ENCODE assay signal across 19 cellular contexts in the genomic region with DNA sequence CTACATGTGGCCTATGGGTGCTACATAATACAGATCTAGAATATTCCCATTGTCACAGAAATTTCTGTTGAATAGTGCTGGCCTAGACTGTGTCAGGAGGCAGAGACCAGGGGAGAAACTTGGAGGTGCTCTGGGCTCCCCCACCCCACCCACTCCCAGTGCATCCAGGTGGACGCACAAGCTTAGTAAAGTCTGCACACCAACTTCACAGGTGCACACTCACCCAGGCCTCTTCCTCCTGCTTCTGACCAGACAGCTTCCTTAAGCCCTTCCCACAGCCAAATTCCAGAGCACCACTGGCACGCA. TPM values are rescaled to one million over a fixed set of nuclear protein-coding genes. Genes with fewer than 3 reads are reported as not detected.
DNase-seq lines count a peak whose midpoint lies in the region; ATAC-seq, FAIRE-seq and TF ChIP-seq lines count a peak whose summit lies in the region.
"Had no signal": no experiment of that assay in that cellular context is flagged by ENCODE, and none has a peak within 500 bp of the region (broad histone marks: within the 10 kb centered on the region; RNA-seq: fewer than 3 reads in every experiment).

No MANE protein-coding gene starts in this region.

- peaks cover 23% of the 10 kb centered on the region for H3K4me1 Mint-ChIP-seq in neural progenitor cell
- H3K4me1 Mint-ChIP-seq: T-cell had no signal

- no peak overlapping the region; the same call in 1 of the 2 replicates for H3K4me2 ChIP-seq in K562 (ENCODE audit: insufficient read depth, low read length)
- H3K4me2 ChIP-seq in neural progenitor cell, result no peak overlapping the region

- peaks cover 6% of the 10 kb centered on the region for H3F3A ChIP-seq in neural progenitor cell (ENCODE audit: low read depth)

- H4K20me1 ChIP-seq in K562 (replicated peaks; ENCODE audit: control insufficient read depth, insufficient read depth, low read length), result no peaks in the 10 kb centered on the region
- H4K20me1 ChIP-seq in neural progenitor cell (ENCODE audit: low read depth), result no peaks in the 10 kb centered on the region

- H2AFZ ChIP-seq in K562 (ENCODE audit: low read depth, low read length), result peak overlapping the region; percentile 98; the same call in 1 of the 2 replicates
- no peak overlapping the region for H2AFZ ChIP-seq in neural progenitor cell (replicated peaks)

- TF ChIP-seq RAD21 in K562 (CRISPR knock-in tag; conservative IDR thresholded peaks at IDR 0.05 in 1 of 2, IDR thresholded peaks at IDR 0.05 in 1 of 2), result no peak

- peak; percentile 46 for DNase-seq in EH (ENCODE audit: low read depth)
- DNase-seq in K562 (ENCODE audit: extremely low read depth in 1 of 4, low spot score in 3 of 4), result no peak
- no peak for DNase-seq in neural progenitor cell (ENCODE audit: low spot score)
- no peak for DNase-seq in NCI-H69 (lab: John Stamatoyannopoulos, UW)
- no peak for DNase-seq in AG08396 (ENCODE audit: low spot score)
- DNase-seq in cerebellar cortex (ENCODE audit: low spot score), result no peak
- DNase-seq: activated CD4-positive, alpha-beta T cell treated with anti-CD3 and anti-CD28 coated beads for 48 hours; activated effector memory CD4-positive, alpha-beta T cell treated with Interleukin-2 at 50 U/mL for 16 hours; CD4-positive, alpha-beta T cell; gastrocnemius medialis; naive thymus-derived CD4-positive, alpha-beta T cell; NCI-H1436 treated with DMSO at 0.1 percent for 48 hours; NCI-H748 treated with DMSO at 0.1 percent for 48 hours; stimulated activated CD8-positive, alpha-beta memory T cell treated with anti-CD3 and anti-CD28 coated beads, Interleukin-4, amount 100 ng/mL, for 48 hours; T-cell had no signal

- H3K9ac ChIP-seq in K562 (ENCODE audit: insufficient read depth in 1 of 2, low read depth in 2 of 2, low read length in 2 of 2), result no peak overlapping the region; a peak in 1 of 4 replicates
- H3K9ac ChIP-seq in neural progenitor cell, result no peak overlapping the region

- peak overlapping the region; percentile 82 for H3K27ac Mint-ChIP-seq in neural progenitor cell
- H3K27ac Mint-ChIP-seq: CD4-positive, alpha-beta T cell; T-cell had no signal

- H3K27me3 Mint-ChIP-seq in neural progenitor cell (ENCODE audit: insufficient read depth, low read depth), result peaks cover 3% of the 10 kb centered on the region
- H3K27me3 Mint-ChIP-seq: CD4-positive, alpha-beta T cell; T-cell had no signal

- H3K79me2 ChIP-seq in K562 (ENCODE audit: control insufficient read depth, insufficient read depth, low read length), result no peaks in the 10 kb centered on the region
- H3K79me2 ChIP-seq in neural progenitor cell (ENCODE audit: low read depth), result no peaks in the 10 kb centered on the region

- H3K4me1 ChIP-seq in K562 (replicated peaks in 1 of 2; ENCODE audit: control insufficient read depth in 2 of 2, insufficient read depth in 2 of 2, low read length in 2 of 2) (peaks cover 23 to 29% of the 10 kb centered on the region in 2 experiments), neural progenitor cell (peaks cover 6% of the 10 kb centered on the region)
- H3K4me1 ChIP-seq: prostate gland had no signal

- H3K9me3 ChIP-seq in K562 (replicated peaks; ENCODE audit: control insufficient read depth, insufficient read depth, low read depth, low read length), result no peaks in the 10 kb centered on the region
- H3K9me3 ChIP-seq in neural progenitor cell (ENCODE audit: low read depth), result no peaks in the 10 kb centered on the region
- H3K9me3 ChIP-seq: gastrocnemius medialis, prostate gland, vagina had no signal

- no peak for FAIRE-seq in K562 (lab: Jason Lieb, UNC)
- FAIRE-seq: GM12878, kidney had no signal

- H3K4me3 Mint-ChIP-seq in neural progenitor cell, result no peak overlapping the region
- H3K4me3 Mint-ChIP-seq: CD4-positive, alpha-beta T cell; T-cell had no signal

- CTCF ChIA-PET in K562 (lab: Yijun Ruan, JAX; ENCODE audit: low intra/inter-chr PET ratio), result interaction anchor here (1.5 to 1.8 kb wide), 2 partner anchors 29 to 220 kb away, joined by 9 to 14 read pairs; a partner anchor contains a TSS

- no peak for ATAC-seq in K562
- ATAC-seq: naive thymus-derived CD4-positive, alpha-beta T cell; T-cell had no signal

- WGBS in K562 (ENCODE audit: insufficient coverage, low coverage, missing lambda C conversion rate), result 92% methylated on average over 1 of the region's 2 CpGs

- TF ChIP-seq CTCF in K562 (IDR thresholded peaks at IDR 0.05 in 2 of 3, conservative IDR thresholded peaks at IDR 0.05 in 1 of 3; ENCODE audit: insufficient read depth in 2 of 3, low read depth in 1 of 3, low read length in 3 of 3) (no peak), neural progenitor cell (IDR thresholded peaks at IDR 0.05) (no peak)

- TF ChIP-seq POLR2A in K562 (conservative IDR thresholded peaks at IDR 0.05), result no peak

- in situ Hi-C loops in K562 (cut with MboI), result loop anchor here (5.0 kb wide), 1 partner anchor 222 kb away; no protein-coding TSS in a partner anchor

- H3K27ac ChIP-seq in K562 (ENCODE audit: extremely low read depth, low read depth, low read length) (no peak overlapping the region), neural progenitor cell (no peak overlapping the region)
- H3K27ac ChIP-seq: gastrocnemius medialis, prostate gland, vagina had no signal

- no peak for TF ChIP-seq EP300 in K562 (IDR thresholded peaks at IDR 0.05; ENCODE audit: low read length)

- peaks cover 3% of the 10 kb centered on the region for H3K36me3 Mint-ChIP-seq in neural progenitor cell
- H3K36me3 Mint-ChIP-seq: naive thymus-derived CD4-positive, alpha-beta T cell; T-cell had no signal

- H3K36me3 ChIP-seq in K562 (ENCODE audit: control insufficient read depth, insufficient read depth, low read length), result no peaks in the 10 kb centered on the region
- no peaks in the 10 kb centered on the region for H3K36me3 ChIP-seq in neural progenitor cell
- H3K36me3 ChIP-seq: gastrocnemius medialis, prostate gland, vagina had no signal

- no peaks in the 10 kb centered on the region for H3K9me3 Mint-ChIP-seq in neural progenitor cell
- H3K9me3 Mint-ChIP-seq: CD4-positive, alpha-beta T cell; naive thymus-derived CD4-positive, alpha-beta T cell; T-cell had no signal

- POLR2A ChIA-PET in K562 (lab: Yijun Ruan, JAX), result interaction anchor here (0.6 to 3.0 kb wide), 8 partner anchors 10 to 545 kb away, joined by 3 to 9 read pairs (median 4); a partner anchor contains a TSS

- no TSS peak for BruUV-seq in K562 (replicated peaks; lab: Mats Ljungman, UMichigan)

- H3K27me3 ChIP-seq in K562 (ENCODE audit: control insufficient read depth in 2 of 2, insufficient read depth in 2 of 2, low read length in 2 of 2), result no peaks in the 10 kb centered on the region
- H3K27me3 ChIP-seq in neural progenitor cell, result no peaks in the 10 kb centered on the region
- H3K27me3 ChIP-seq: gastrocnemius medialis, vagina had no signal

- peaks cover 3% of the 10 kb centered on the region for H3K9me1 ChIP-seq in K562 (ENCODE audit: control insufficient read depth, insufficient read depth, low read length)

- intact Hi-C loops in K562 (cut with micrococcal nuclease), result loop anchor here (1.0 to 5.0 kb wide), 4 partner anchors 28 to 221 kb away; a partner anchor contains a TSS

- H3K4me3 ChIP-seq in K562 (no peak overlapping the region), neural progenitor cell (no peak overlapping the region)
- H3K4me3 ChIP-seq: gastrocnemius medialis, GM12878, prostate gland, vagina had no signal

RNA-seq across cellular contexts. Expression of a gene that starts 7.6 kb away (rescaled TPM):
- total RNA-seq in K562 (2011; cell fraction: chromatin; rRNA removed; ENCODE audit: low replicate concordance), result 33.1 and 94.9 TPM in 2 replicates
- 31.3 and 42.9 TPM in 2 replicates for total RNA-seq in K562 (2011; cell fraction: nucleolus; rRNA removed)
- 37.7 and 39.6 TPM in 2 replicates for total RNA-seq in K562 (2011; cell fraction: nucleoplasm; rRNA removed)
- 45.4 and 45.8 TPM in 2 replicates for total RNA-seq in K562 (2014; rRNA removed)
- 15.9 and 18.6 TPM in 2 replicates for total RNA-seq in K562 (2014; rRNA removed; fragmentation: Illumina TruSeq; extraction: Trizol)
- total RNA-seq in K562 (2015; rRNA removed; fragmentation: Illumina TruSeq; extraction: Trizol), result 31.8 and 32.1 TPM in 2 replicates
- total RNA-seq in K562 (2021), result 49.4 and 52.0 TPM in 2 replicates
- polyA plus RNA-seq in K562 (2011; rRNA removed), result 15.5 and 20.7 TPM in 2 replicates
- 11.4 and 24.5 TPM in 2 replicates for polyA plus RNA-seq in K562 (2011; cell fraction: cytosol; rRNA removed)
- polyA plus RNA-seq in K562 (2011; cell fraction: nucleus; rRNA removed), result 10.2 and 21.9 TPM in 2 replicates
- polyA plus RNA-seq in K562 (2012), result 30.0 and 34.8 TPM in 2 replicates
- 33.2 and 37.5 TPM in 2 replicates for polyA plus RNA-seq in K562 (2014; fragmentation: Illumina TruSeq; extraction: Trizol)
- polyA plus RNA-seq in K562 (2014; fragmentation: Nextera tagmentation; extraction: Ambion mirVana), result 1 to 10 TPM; 1.7 to 3.8 TPM
- 29.1 and 30.2 TPM in 2 replicates for polyA plus RNA-seq in K562 (2014; rRNA removed)
- 19.5 and 44.8 TPM in 2 replicates for polyA minus RNA-seq in K562 (2011; rRNA and poly(A)+ RNA removed)
- polyA minus RNA-seq in K562 (2011; cell fraction: cytosol; rRNA and poly(A)+ RNA removed), result 36.4 and 44.8 TPM in 2 replicates
- 11.0 and 11.9 TPM in 2 replicates for polyA minus RNA-seq in K562 (2011; cell fraction: nucleus; rRNA and poly(A)+ RNA removed)
- 38.6 and 70.3 TPM in 2 replicates for total RNA-seq in neural progenitor cell (ENCODE audit: low replicate concordance)

RNA-seq across cellular contexts. Expression of a gene that starts 28.6 kb away (rescaled TPM):
- total RNA-seq in K562 (2011; cell fraction: chromatin; rRNA removed; ENCODE audit: low replicate concordance), result 2.3 and 4.6 TPM in 2 replicates
- 0.67 and 2.2 TPM in 2 replicates for total RNA-seq in K562 (2011; cell fraction: nucleolus; rRNA removed)
- 1.8 TPM in 2 replicates for total RNA-seq in K562 (2011; cell fraction: nucleoplasm; rRNA removed)
- 0.09 and 0.24 TPM in 2 replicates for total RNA-seq in K562 (2014; rRNA removed)
- total RNA-seq in K562 (2014; rRNA removed; fragmentation: Illumina TruSeq; extraction: Trizol), result 0.70 and 0.98 TPM in 2 replicates
- total RNA-seq in K562 (2015; rRNA removed; fragmentation: Illumina TruSeq; extraction: Trizol), result 0.45 and 0.51 TPM in 2 replicates
- total RNA-seq in K562 (2021), result 0.11 and 0.75 TPM in 2 replicates
- polyA plus RNA-seq in K562 (2011; rRNA removed), result 0.05 and 0.35 TPM in 2 replicates
- polyA plus RNA-seq in K562 (2011; cell fraction: cytosol; rRNA removed), result 0.09 TPM in 2 replicates
- polyA plus RNA-seq in K562 (2011; cell fraction: nucleus; rRNA removed), result 0.32 and 0.44 TPM in 2 replicates
- polyA plus RNA-seq in K562 (2012), result 0.35 and 1.6 TPM in 2 replicates
- 0.57 and 0.67 TPM in 2 replicates for polyA plus RNA-seq in K562 (2014; fragmentation: Illumina TruSeq; extraction: Trizol)
- under 1 TPM; 0.30 to 0.81 TPM for polyA plus RNA-seq in K562 (2014; fragmentation: Nextera tagmentation; extraction: Ambion mirVana)
- polyA plus RNA-seq in K562 (2014; rRNA removed), result 0.22 and 0.49 TPM in 2 replicates
- 0.54 and 0.63 TPM in 2 replicates for polyA minus RNA-seq in K562 (2011; rRNA and poly(A)+ RNA removed)
- not detected in 2 replicates for polyA minus RNA-seq in K562 (2011; cell fraction: cytosol; rRNA and poly(A)+ RNA removed)
- 0.54 and 1.00 TPM in 2 replicates for polyA minus RNA-seq in K562 (2011; cell fraction: nucleus; rRNA and poly(A)+ RNA removed)
- 4.1 and 4.6 TPM in 2 replicates for total RNA-seq in neural progenitor cell (ENCODE audit: low replicate concordance)

RNA-seq across cellular contexts. Expression of a gene that starts 40.2 kb away (rescaled TPM):
- 153 and 277 TPM in 2 replicates for total RNA-seq in K562 (2011; cell fraction: chromatin; rRNA removed; ENCODE audit: low replicate concordance)
- 161 TPM in 2 replicates for total RNA-seq in K562 (2011; cell fraction: nucleolus; rRNA removed)
- 163 and 174 TPM in 2 replicates for total RNA-seq in K562 (2011; cell fraction: nucleoplasm; rRNA removed)
- 114 and 123 TPM in 2 replicates for total RNA-seq in K562 (2014; rRNA removed)
- 112 and 125 TPM in 2 replicates for total RNA-seq in K562 (2014; rRNA removed; fragmentation: Illumina TruSeq; extraction: Trizol)
- 129 and 131 TPM in 2 replicates for total RNA-seq in K562 (2015; rRNA removed; fragmentation: Illumina TruSeq; extraction: Trizol)
- total RNA-seq in K562 (2021), result 261 and 280 TPM in 2 replicates
- 163 and 165 TPM in 2 replicates for polyA plus RNA-seq in K562 (2011; rRNA removed)
- polyA plus RNA-seq in K562 (2011; cell fraction: cytosol; rRNA removed), result 156 and 184 TPM in 2 replicates
- 114 and 149 TPM in 2 replicates for polyA plus RNA-seq in K562 (2011; cell fraction: nucleus; rRNA removed)
- polyA plus RNA-seq in K562 (2012), result 94.5 and 161 TPM in 2 replicates
- 194 and 206 TPM in 2 replicates for polyA plus RNA-seq in K562 (2014; fragmentation: Illumina TruSeq; extraction: Trizol)
- 10 to 100 TPM; 42.9 to 58.5 TPM for polyA plus RNA-seq in K562 (2014; fragmentation: Nextera tagmentation; extraction: Ambion mirVana)
- polyA plus RNA-seq in K562 (2014; rRNA removed), result 120 and 129 TPM in 2 replicates
- polyA minus RNA-seq in K562 (2011; rRNA and poly(A)+ RNA removed), result 244 and 312 TPM in 2 replicates
- polyA minus RNA-seq in K562 (2011; cell fraction: cytosol; rRNA and poly(A)+ RNA removed), result 258 TPM in 2 replicates
- 49.9 and 63.5 TPM in 2 replicates for polyA minus RNA-seq in K562 (2011; cell fraction: nucleus; rRNA and poly(A)+ RNA removed)
- 221 and 273 TPM in 2 replicates for total RNA-seq in neural progenitor cell (ENCODE audit: low replicate concordance)

RNA-seq across cellular contexts. Expression of a gene that starts 58.3 kb away (rescaled TPM):
- 180 and 244 TPM in 2 replicates for total RNA-seq in K562 (2011; cell fraction: chromatin; rRNA removed; ENCODE audit: low replicate concordance)
- 111 and 117 TPM in 2 replicates for total RNA-seq in K562 (2011; cell fraction: nucleolus; rRNA removed)
- 168 and 236 TPM in 2 replicates for total RNA-seq in K562 (2011; cell fraction: nucleoplasm; rRNA removed)
- total RNA-seq in K562 (2014; rRNA removed), result 145 and 157 TPM in 2 replicates
- total RNA-seq in K562 (2014; rRNA removed; fragmentation: Illumina TruSeq; extraction: Trizol), result 262 and 288 TPM in 2 replicates
- 191 and 206 TPM in 2 replicates for total RNA-seq in K562 (2015; rRNA removed; fragmentation: Illumina TruSeq; extraction: Trizol)
- total RNA-seq in K562 (2021), result 149 and 153 TPM in 2 replicates
- 75.6 and 120 TPM in 2 replicates for polyA plus RNA-seq in K562 (2011; rRNA removed)
- polyA plus RNA-seq in K562 (2011; cell fraction: cytosol; rRNA removed), result 29.9 and 31.1 TPM in 2 replicates
- 49.5 and 50.7 TPM in 2 replicates for polyA plus RNA-seq in K562 (2011; cell fraction: nucleus; rRNA removed)
- 172 and 176 TPM in 2 replicates for polyA plus RNA-seq in K562 (2012)
- polyA plus RNA-seq in K562 (2014; fragmentation: Illumina TruSeq; extraction: Trizol), result 206 and 239 TPM in 2 replicates
- 10 to 100 TPM; 85.8 to 94.3 TPM for polyA plus RNA-seq in K562 (2014; fragmentation: Nextera tagmentation; extraction: Ambion mirVana)
- polyA plus RNA-seq in K562 (2014; rRNA removed), result 148 and 173 TPM in 2 replicates
- polyA minus RNA-seq in K562 (2011; rRNA and poly(A)+ RNA removed), result 82.6 and 112 TPM in 2 replicates
- polyA minus RNA-seq in K562 (2011; cell fraction: cytosol; rRNA and poly(A)+ RNA removed), result 46.2 and 60.0 TPM in 2 replicates
- polyA minus RNA-seq in K562 (2011; cell fraction: nucleus; rRNA and poly(A)+ RNA removed), result 49.0 and 75.2 TPM in 2 replicates
- 80.7 and 92.5 TPM in 2 replicates for total RNA-seq in neural progenitor cell (ENCODE audit: low replicate concordance)
